ENCODE assay signal across 14 cellular contexts in genomic region chr14:72535485-72535884, GRCh38.
DNase-seq lines count a peak whose midpoint lies in the region; ATAC-seq and TF ChIP-seq lines count a peak whose summit lies in the region.
"Had no signal": no experiment of that assay in that cellular context is flagged by ENCODE, and none has a peak within 500 bp of the region (broad histone marks: within the 10 kb centered on the region; RNA-seq: fewer than 3 reads in every experiment).

No MANE protein-coding gene starts in this region.

- intact Hi-C loops in activated CD4-positive, alpha-beta T cell treated with anti-CD3 and anti-CD28 coated beads, Interleukin-2, amount 10 ng/mL, durations not matched to agents 24 days and 14 days (cut with micrococcal nuclease), result loop anchor here (2.0 kb wide), 2 partner anchors 17 to 59 kb away; no protein-coding TSS in a partner anchor
- intact Hi-C loops in natural killer cell (cut with micrococcal nuclease), result no loop called here
- intact Hi-C loops in breast epithelium (cut with DNase I; ENCODE audit: low total_unique reads), result no loop called here

- ATAC-seq in HG02938 (IDR thresholded peaks at IDR 0.05; ENCODE audit: unreplicated experiment), result peak; percentile 65
- peak; percentile 69 to 93 (median 87) for ATAC-seq in natural killer cell

- no peak for TF ChIP-seq POLR2A in breast epithelium (IDR thresholded peaks at IDR 0.05)

- DNase-seq in activated CD4-positive, alpha-beta T cell treated with anti-CD3 and anti-CD28 coated beads, Interleukin-2, amount 10 ng/mL, durations not matched to agents 24 days and 14 days, result peak; percentile 68
- no peak for DNase-seq in activated CD4-positive, alpha-beta T cell treated with anti-CD3 and anti-CD28 coated beads for 4 hours
- DNase-seq in OCI-M1 (lab: John Stamatoyannopoulos, UW) (peak; percentile 42), natural killer cell (no peak), NCI-H2227 treated with DMSO at 0.1 percent for 48 hours (lab: John Stamatoyannopoulos, UW) (no peak), breast epithelium (ENCODE audit: low spot score in 2 of 2) (no peak)
- no peak for DNase-seq in stimulated activated CD4-positive, alpha-beta T cell treated with anti-CD3 and anti-CD28 coated beads, Interleukin-12 subunit alpha, Interleukin-12 subunit beta, amount 100 ng/mL, for 4 hours
- DNase-seq: NCI-H187; RPMI8226; stimulated activated CD4-positive, alpha-beta T cell treated with anti-CD3 and anti-CD28 coated beads, Interleukin-4, amount 100 ng/mL, for 4 hours had no signal

- H3K27me3 Mint-ChIP-seq in activated CD4-positive, alpha-beta T cell treated with anti-CD3 and anti-CD28 coated beads, Interleukin-2, amount 10 ng/mL, durations not matched to agents 24 days and 14 days, result peaks cover 16% of the 10 kb centered on the region
- H3K27me3 Mint-ChIP-seq in natural killer cell (ENCODE audit: low read depth in 2 of 2), result peaks cover 45 to 77% of the 10 kb centered on the region in 2 donors
- H3K27me3 Mint-ChIP-seq: brain had no signal

- TF ChIP-seq CTCF in natural killer cell (IDR thresholded peaks at IDR 0.05) (no peak), breast epithelium (IDR thresholded peaks at IDR 0.05) (no peak)

- H3K4me3 ChIP-seq in breast epithelium, result no peak overlapping the region
- H3K4me3 ChIP-seq: esophagus muscularis mucosa, tibial nerve had no signal

- H3K4me3 Mint-ChIP-seq in activated CD4-positive, alpha-beta T cell treated with anti-CD3 and anti-CD28 coated beads, Interleukin-2, amount 10 ng/mL, durations not matched to agents 24 days and 14 days, result peak overlapping the region; percentile 34
- peak overlapping the region; percentile 52 for H3K4me3 Mint-ChIP-seq in natural killer cell
- H3K4me3 Mint-ChIP-seq: brain had no signal

- H3K27ac Mint-ChIP-seq in activated CD4-positive, alpha-beta T cell treated with anti-CD3 and anti-CD28 coated beads, Interleukin-2, amount 10 ng/mL, durations not matched to agents 24 days and 14 days, result peak overlapping the region; percentile 27
- H3K27ac Mint-ChIP-seq in natural killer cell, result peak overlapping the region in 1 of 2 donors; percentile 4
- H3K27ac Mint-ChIP-seq: brain had no signal

- peaks cover 19% of the 10 kb centered on the region for H3K9me3 Mint-ChIP-seq in activated CD4-positive, alpha-beta T cell treated with anti-CD3 and anti-CD28 coated beads, Interleukin-2, amount 10 ng/mL, durations not matched to agents 24 days and 14 days
- peaks cover 0 to 3% of the 10 kb centered on the region in 2 donors for H3K9me3 Mint-ChIP-seq in natural killer cell

- H3K36me3 Mint-ChIP-seq in activated CD4-positive, alpha-beta T cell treated with anti-CD3 and anti-CD28 coated beads, Interleukin-2, amount 10 ng/mL, durations not matched to agents 24 days and 14 days (ENCODE audit: low read depth), result peaks cover 22% of the 10 kb centered on the region
- peaks cover 13% of the 10 kb centered on the region for H3K36me3 Mint-ChIP-seq in natural killer cell

- no peak overlapping the region for H3K27ac ChIP-seq in breast epithelium
- H3K27ac ChIP-seq: esophagus muscularis mucosa, tibial nerve had no signal

- H3K4me1 ChIP-seq in breast epithelium, result no peaks in the 10 kb centered on the region
- H3K4me1 ChIP-seq: esophagus muscularis mucosa had no signal

- no peaks in the 10 kb centered on the region for H3K27me3 ChIP-seq in breast epithelium
- H3K27me3 ChIP-seq: tibial nerve had no signal

- H3K4me1 Mint-ChIP-seq in activated CD4-positive, alpha-beta T cell treated with anti-CD3 and anti-CD28 coated beads, Interleukin-2, amount 10 ng/mL, durations not matched to agents 24 days and 14 days, result peaks cover 58% of the 10 kb centered on the region
- peaks cover 61 to 66% of the 10 kb centered on the region in 2 donors for H3K4me1 Mint-ChIP-seq in natural killer cell

- H3K9me3 ChIP-seq in breast epithelium, result peaks cover 10 to 17% of the 10 kb centered on the region in 2 donors

- no peaks in the 10 kb centered on the region for H3K36me3 ChIP-seq in breast epithelium
- H3K36me3 ChIP-seq: esophagus muscularis mucosa, tibial nerve had no signal

Comparison
In these comparisons a context has a peak if more than half of its experiments do, and no peak if none do; other contexts are left out.
1. DNase-seq: peak in activated CD4-positive, alpha-beta T cell treated with anti-CD3 and anti-CD28 coated beads, Interleukin-2, amount 10 ng/mL, durations not matched to agents 24 days and 14 days (single experiment) and OCI-M1 (single experiment); none in activated CD4-positive, alpha-beta T cell treated with anti-CD3 and anti-CD28 coated beads for 4 hours (0 of 2), natural killer cell (single experiment), stimulated activated CD4-positive, alpha-beta T cell treated with anti-CD3 and anti-CD28 coated beads, Interleukin-12 subunit alpha, Interleukin-12 subunit beta, amount 100 ng/mL, for 4 hours (single experiment), NCI-H2227 treated with DMSO at 0.1 percent for 48 hours (single experiment) and breast epithelium (0 of 2).